ENCODE assay signal across 1 cellular context in genomic region chr1:1627842-1628655, GRCh38.
TF ChIP-seq lines count a peak whose summit lies in the region.

No MANE protein-coding gene starts in this region.

TF ChIP-seq in K562, 482 proteins besides CTCF, POLR2A, EP300 and RAD21:
- TF ChIP-seq CEBPG (CRISPR knock-in tag; IDR thresholded peaks at IDR 0.05) (0 out of 2 replicates have a peak, but pooled peaks have one; percentile 20), CEBPG (tag; conservative IDR thresholded peaks at IDR 0.05 in 1 of 2, IDR thresholded peaks at IDR 0.05 in 1 of 2) (no peak), ZSCAN32 (CRISPR knock-in tag; IDR thresholded peaks at IDR 0.05) (no peak)
